ENCODE assay signal across 7 cellular contexts in the genomic region with DNA sequence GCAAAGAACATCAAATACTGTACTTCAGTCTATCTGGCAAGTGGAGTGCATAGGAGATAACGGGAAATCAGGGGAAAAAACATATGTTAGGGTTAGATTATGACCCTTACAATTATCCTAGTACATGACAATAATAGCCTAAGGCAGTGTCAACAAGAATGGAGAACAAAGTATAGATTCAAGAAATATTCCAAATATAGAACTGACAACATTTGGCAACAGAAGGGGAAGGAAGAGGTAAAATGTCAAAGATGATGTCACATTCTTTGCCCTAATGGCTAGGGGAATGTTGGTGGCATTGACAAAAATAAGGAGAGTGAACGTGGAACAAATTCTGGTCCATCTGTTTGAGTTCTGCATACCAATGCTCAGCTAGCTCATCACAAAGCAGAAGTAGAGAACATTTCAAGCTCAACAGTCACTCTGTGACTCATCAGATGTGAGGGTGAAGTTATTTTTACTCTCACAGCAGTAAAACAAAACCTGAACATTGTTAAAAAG. TPM values are rescaled to one million over a fixed set of nuclear protein-coding genes. Genes with fewer than 3 reads are reported as not detected.
DNase-seq lines count a peak whose midpoint lies in the region; ATAC-seq and TF ChIP-seq lines count a peak whose summit lies in the region.

No MANE protein-coding gene starts in this region.

- no peak overlapping the region for H3K4me3 ChIP-seq in HAP-1

- H3K27ac Mint-ChIP-seq in glutamatergic neuron (ENCODE audit: unreplicated experiment) = no peak overlapping the region

- H3K36me3 ChIP-seq in HAP-1 (replicated peaks) = no peaks in the 10 kb centered on the region

- in situ Hi-C loops in HAP-1 (cut with MboI; ENCODE audit: low sequenced_read_pairs) = no loop called here

- H3K27me3 ChIP-seq in HAP-1 (ENCODE audit: low read depth) = no peaks in the 10 kb centered on the region

- no peaks in the 10 kb centered on the region for H3K4me1 Mint-ChIP-seq in glutamatergic neuron (ENCODE audit: low read depth, unreplicated experiment)

- intact Hi-C loops in left ventricle myocardium superior (cut with micrococcal nuclease) = no loop called here

- peaks cover 3% of the 10 kb centered on the region for H3K9me3 Mint-ChIP-seq in glutamatergic neuron (ENCODE audit: unreplicated experiment)

- no peaks in the 10 kb centered on the region for H3K27me3 Mint-ChIP-seq in glutamatergic neuron (ENCODE audit: unreplicated experiment)

- no peak for TF ChIP-seq CTCF in glutamatergic neuron (IDR thresholded peaks at IDR 0.05; ENCODE audit: partially characterized antibody, unreplicated experiment)

- no peaks in the 10 kb centered on the region; the same call in 1 of the 2 replicates for H3K4me1 ChIP-seq in HAP-1

- no peaks in the 10 kb centered on the region for H3K9me3 ChIP-seq in HAP-1

- no peak overlapping the region for H3K4me3 Mint-ChIP-seq in glutamatergic neuron (ENCODE audit: unreplicated experiment)

- ATAC-seq in GM19043 (IDR thresholded peaks at IDR 0.05; ENCODE audit: low read depth, unreplicated experiment) (peak; percentile 72), HG03066 (IDR thresholded peaks at IDR 0.05; ENCODE audit: low read depth, unreplicated experiment) (peak; percentile 84), left ventricle myocardium superior (peak; percentile 79)

- no peaks in the 10 kb centered on the region for H3K36me3 Mint-ChIP-seq in glutamatergic neuron (ENCODE audit: unreplicated experiment)

- DNase-seq in SW480 (ENCODE audit: low spot score) = peak; percentile 3
- DNase-seq in left ventricle myocardium superior = no peak
- DNase-seq in HAP-1 (ENCODE audit: low spot score in 2 of 2) = no peak
- DNase-seq in glutamatergic neuron = no peak
- DNase-seq in NCI-H82 treated with DMSO at 0.1 percent for 48 hours (lab: John Stamatoyannopoulos, UW; ENCODE audit: unreplicated experiment) = no peak

RNA-seq across cellular contexts. Expression of a gene that starts 15.5 kb away (rescaled TPM):
- total RNA-seq in left ventricle myocardium superior (3.1 TPM), glutamatergic neuron (ENCODE audit: unreplicated experiment) (not detected)

RNA-seq across cellular contexts. Expression of a gene that starts 47.4 kb away (rescaled TPM):
- not detected for total RNA-seq in left ventricle myocardium superior
- not detected for total RNA-seq in glutamatergic neuron (ENCODE audit: unreplicated experiment)
